In the genomic region with DNA sequence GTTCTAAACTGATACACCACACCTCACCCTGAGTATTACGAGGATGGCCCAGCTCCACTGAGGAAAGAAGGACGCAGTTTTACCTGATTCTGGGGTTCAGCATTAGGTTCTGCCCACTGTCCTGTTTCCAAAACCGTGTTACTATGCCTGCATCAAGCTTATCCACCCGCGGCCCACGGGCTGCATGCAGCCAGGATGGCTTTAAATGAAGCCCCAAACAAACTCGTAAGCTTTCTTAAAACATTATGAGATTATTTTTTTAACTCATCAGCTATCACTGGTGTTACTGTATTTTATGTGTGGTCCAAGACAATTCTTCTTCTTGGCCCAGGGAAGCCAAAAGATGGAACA, we compare ENCODE assay signal across 27 cellular contexts. TPM values are rescaled to one million over a fixed set of nuclear protein-coding genes. Genes with fewer than 3 reads are reported as not detected.
"Had no signal": no experiment of that assay in that cellular context is flagged by ENCODE, and none has a peak within 500 bp of the region (broad histone marks: within the 10 kb centered on the region; RNA-seq: fewer than 3 reads in every experiment).

No MANE protein-coding gene starts in this region.

- H3K4me3 ChIP-seq: heart right ventricle, thyroid gland had no signal

- H3K4me1 Mint-ChIP-seq: activated naive CD8-positive, alpha-beta T cell treated with anti-CD3 and anti-CD28 coated beads for 36 hours had no signal

- H3K9me3 Mint-ChIP-seq: activated naive CD8-positive, alpha-beta T cell treated with anti-CD3 and anti-CD28 coated beads for 36 hours; activated T-cell treated with anti-CD3 and anti-CD28 coated beads, Interleukin-2, amount 50 U/mL, for 4 hours; activated T-helper 2 cell treated with anti-CD3 and anti-CD28 coated beads, Interferon-gamma antibody, Interleukin-2, Interleukin-4, amounts not matched to agents 10 μg/mL and 5 μg/mL and 100 μg/mL, durations not matched to agents 14 hours and 24 hours and 36 hours; WTC11 had no signal

- H3K27ac ChIP-seq: heart right ventricle, thyroid gland had no signal

- ATAC-seq: activated T-cell treated with anti-CD3 and anti-CD28 coated beads, Interleukin-2, amount 50 U/mL, for 4 hours; heart right ventricle; left colon; stimulated activated naive CD8-positive, alpha-beta T cell treated with anti-CD3 and anti-CD28 coated beads, Interleukin-15, Interleukin-2, amounts not matched to agents 100 U/mL and 50 U/mL, for 24 hours; WTC11 had no signal

- H3K4me3 Mint-ChIP-seq: activated naive CD8-positive, alpha-beta T cell treated with anti-CD3 and anti-CD28 coated beads for 36 hours; activated T-cell treated with anti-CD3 and anti-CD28 coated beads, Interleukin-2, amount 50 U/mL, for 4 hours; WTC11 had no signal

- FAIRE-seq: bronchial epithelial cell, endometrium had no signal

- H3K9me3 ChIP-seq: heart right ventricle, thyroid gland had no signal

- H3K27me3 ChIP-seq: heart right ventricle, thyroid gland had no signal

- H3K36me3 ChIP-seq: heart right ventricle, thyroid gland had no signal

- DNase-seq: activated CD4-positive, alpha-beta T cell treated with anti-CD3 and anti-CD28 coated beads, Interleukin-2, amount 50 U/mL, for 48 hours; activated CD8-positive, alpha-beta memory T cell treated with anti-CD3 and anti-CD28 coated beads, Interleukin-2, amount 50 U/mL, for 48 hours; activated naive CD4-positive, alpha-beta T cell; activated naive CD8-positive, alpha-beta T cell treated with anti-CD3 and anti-CD28 coated beads for 36 hours; activated T-cell treated with anti-CD3 and anti-CD28 coated beads, Interleukin-2, amount 50 U/mL, for 4 hours; cerebellar nuclear complex; heart right ventricle; islet precursor cell; left colon; mesenchymal stem cell; naive B cell; stimulated activated CD4-positive, alpha-beta T cell treated with anti-CD3 and anti-CD28 coated beads, Interleukin-12 subunit alpha, Interleukin-12 subunit beta, amount 100 ng/mL, for 4 hours; stimulated activated CD4-positive, alpha-beta T cell treated with anti-CD3 and anti-CD28 coated beads, Interleukin-4, amount 100 ng/mL, for 4 hours; stimulated activated naive CD8-positive, alpha-beta T cell treated with anti-CD3 and anti-CD28 coated beads, Interleukin-15, Interleukin-2, amounts not matched to agents 100 U/mL and 50 U/mL, for 24 hours; substantia nigra; T-helper 9 cell; thyroid gland had no signal

- H3K36me3 Mint-ChIP-seq: activated naive CD8-positive, alpha-beta T cell treated with anti-CD3 and anti-CD28 coated beads for 36 hours; WTC11 had no signal

- H3K27ac Mint-ChIP-seq: activated naive CD8-positive, alpha-beta T cell treated with anti-CD3 and anti-CD28 coated beads for 36 hours; activated T-helper 2 cell treated with anti-CD3 and anti-CD28 coated beads, Interferon-gamma antibody, Interleukin-2, Interleukin-4, amounts not matched to agents 10 μg/mL and 5 μg/mL and 100 μg/mL, durations not matched to agents 14 hours and 24 hours and 36 hours; naive B cell; progenitor cell of endocrine pancreas; WTC11 had no signal

RNA-seq across cellular contexts. Expression of gene CD300LG, which starts 4.0 kb away (rescaled TPM):
- total RNA-seq: activated CD8-positive, alpha-beta memory T cell treated with anti-CD3 and anti-CD28 coated beads for 36 hours; activated naive CD8-positive, alpha-beta T cell treated with anti-CD3 and anti-CD28 coated beads for 36 hours; activated T-cell treated with anti-CD3 and anti-CD28 coated beads, Interleukin-2, amount 50 U/mL, for 4 hours; activated T-helper 2 cell treated with anti-CD3 and anti-CD28 coated beads, Interferon-gamma antibody, Interleukin-2, Interleukin-4, amounts not matched to agents 10 μg/mL and 5 μg/mL and 100 μg/mL, durations not matched to agents 14 hours and 24 hours and 36 hours; bronchial epithelial cell; epithelial cell of proximal tubule; fibroblast of villous mesenchyme; progenitor cell of endocrine pancreas; T-helper 1 cell treated with Interleukin-12 subunit alpha and Interleukin-12 subunit beta and Interleukin-4 antibody, amounts not matched to agents 30 ng/mL and 1 ng/mL, for 36 hours; WTC11 had no signal
- polyA plus RNA-seq: neural cell had no signal

RNA-seq across cellular contexts. Expression of gene MPP3, which starts 10.0 kb away (rescaled TPM):
- total RNA-seq: T-helper 1 cell treated with Interleukin-12 subunit alpha and Interleukin-12 subunit beta and Interleukin-4 antibody, amounts not matched to agents 30 ng/mL and 1 ng/mL, for 36 hours had no signal
